28 cellular contexts compared by ENCODE assay signal in the genomic region with DNA sequence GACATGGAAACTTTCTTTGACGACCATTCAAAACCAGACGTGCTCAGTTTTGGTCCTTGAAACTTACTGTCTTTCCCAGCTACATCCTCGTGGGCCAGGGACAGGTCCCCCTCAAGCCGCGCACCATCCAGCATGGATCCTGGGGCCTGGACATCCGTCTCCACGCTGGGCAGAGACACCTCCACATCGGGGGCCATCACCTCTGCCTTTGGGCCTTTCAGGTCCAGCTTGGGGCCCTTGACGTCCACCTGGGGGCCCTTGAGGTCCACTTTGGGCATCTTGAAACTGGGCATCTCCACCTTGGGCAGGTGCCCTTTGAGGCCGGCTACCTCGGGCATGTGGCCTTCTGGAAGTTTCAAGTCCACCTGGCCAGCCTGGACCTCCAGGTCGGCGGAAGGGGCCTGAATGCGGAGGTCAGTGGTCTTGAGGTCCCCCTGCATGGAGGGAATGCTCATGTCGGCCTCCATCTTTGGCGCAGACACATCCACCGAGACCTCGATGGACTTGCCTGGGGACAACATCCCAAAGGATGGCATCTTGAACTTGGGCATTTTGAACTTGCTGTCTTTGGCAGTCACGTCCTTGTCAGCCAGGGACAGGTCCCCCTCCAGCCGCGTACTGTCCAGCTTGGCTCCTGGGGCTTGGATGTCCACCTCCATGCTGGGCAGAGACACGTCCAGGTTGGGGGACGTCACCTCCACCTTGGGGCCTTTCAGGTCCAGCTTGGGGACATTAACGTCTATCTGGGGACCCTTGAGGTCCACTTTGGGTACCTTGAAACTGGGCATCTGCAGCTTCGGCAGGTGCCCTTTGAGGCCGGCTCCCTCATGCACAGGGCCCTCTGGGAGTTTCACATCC. TPM values are rescaled to one million over a fixed set of nuclear protein-coding genes. Genes with fewer than 3 reads are reported as not detected.
"Had no signal": no experiment of that assay in that cellular context is flagged by ENCODE, and none has a peak within 500 bp of the region (broad histone marks: within the 10 kb centered on the region; RNA-seq: fewer than 3 reads in every experiment).

No MANE protein-coding gene starts in this region.

- ATAC-seq: body of pancreas; gastroesophageal sphincter; natural killer cell; sciatic nerve; stimulated activated effector memory CD8-positive, alpha-beta T cell treated with anti-CD3 and anti-CD28 coated beads, Interleukin-12 subunit alpha, Interleukin-12 subunit beta, amount 100 ng/mL, for 72 hours had no signal

- H3K36me3 ChIP-seq: neural progenitor cell had no signal

- DNase-seq: activated CD4-positive, alpha-beta memory T cell treated with anti-CD3 and anti-CD28 coated beads, Interleukin-2, amount 10 ng/mL, durations not matched to agents 7 days and 5 days; activated CD4-positive, alpha-beta T cell treated with anti-CD3 and anti-CD28 coated beads, Interleukin-2, amount 10 ng/mL, durations not matched to agents 24 days and 14 days; activated CD4-positive, CD25-positive, alpha-beta regulatory T cell treated with anti-CD3 and anti-CD28 coated beads, Interleukin-2, amount 50 U/mL, for 72 hours; anterior cingulate cortex; cerebellar nuclear complex; hippocampal formation; natural killer cell; small intestine; stimulated activated CD4-positive, alpha-beta T cell treated with anti-CD3 and anti-CD28 coated beads, Interleukin-4, amount 100 ng/mL, for 24 hours; T-helper 9 cell had no signal

- H3K4me3 ChIP-seq: body of pancreas, coronary artery, dorsolateral prefrontal cortex, gastroesophageal sphincter, lung, neural progenitor cell, SK-N-MC, vagina had no signal

- FAIRE-seq: endothelial cell of umbilical vein, small intestine had no signal

- H3K4me3 Mint-ChIP-seq: activated CD4-positive, alpha-beta memory T cell treated with anti-CD3 and anti-CD28 coated beads, Interleukin-2, amount 10 ng/mL, durations not matched to agents 7 days and 5 days; activated CD4-positive, alpha-beta T cell treated with anti-CD3 and anti-CD28 coated beads, Interleukin-2, amount 10 ng/mL, durations not matched to agents 24 days and 14 days; activated naive CD8-positive, alpha-beta T cell; natural killer cell; stimulated activated effector memory CD8-positive, alpha-beta T cell treated with anti-CD3 and anti-CD28 coated beads, Interleukin-12 subunit alpha, Interleukin-12 subunit beta, amount 100 ng/mL, for 72 hours; stimulated activated naive CD8-positive, alpha-beta T cell treated with anti-CD3 and anti-CD28 coated beads, Interleukin-15, Interleukin-2, amounts not matched to agents 100 ng/mL and 50 ng/mL, for 24 hours; T-helper 1 cell treated with Interleukin-12 subunit alpha and Interleukin-12 subunit beta and Interleukin-4 antibody, amounts not matched to agents 30 μg/mL and 1 μg/mL, for 36 hours; type B pancreatic cell had no signal

- H3K27ac Mint-ChIP-seq: activated CD4-positive, alpha-beta memory T cell treated with anti-CD3 and anti-CD28 coated beads, Interleukin-2, amount 10 ng/mL, durations not matched to agents 7 days and 5 days; activated CD4-positive, alpha-beta T cell treated with anti-CD3 and anti-CD28 coated beads, Interleukin-2, amount 10 ng/mL, durations not matched to agents 24 days and 14 days; activated naive CD8-positive, alpha-beta T cell; natural killer cell; stimulated activated effector memory CD8-positive, alpha-beta T cell treated with anti-CD3 and anti-CD28 coated beads, Interleukin-12 subunit alpha, Interleukin-12 subunit beta, amount 100 ng/mL, for 72 hours; stimulated activated naive CD8-positive, alpha-beta T cell treated with anti-CD3 and anti-CD28 coated beads, Interleukin-15, Interleukin-2, amounts not matched to agents 100 ng/mL and 50 ng/mL, for 24 hours; T-helper 1 cell treated with Interleukin-12 subunit alpha and Interleukin-12 subunit beta and Interleukin-4 antibody, amounts not matched to agents 30 μg/mL and 1 μg/mL, for 36 hours; type B pancreatic cell had no signal

- H3K4me2 ChIP-seq: neural progenitor cell had no signal

- H3K36me3 Mint-ChIP-seq: activated naive CD8-positive, alpha-beta T cell; natural killer cell; neural progenitor cell; stimulated activated effector memory CD8-positive, alpha-beta T cell treated with anti-CD3 and anti-CD28 coated beads, Interleukin-12 subunit alpha, Interleukin-12 subunit beta, amount 100 ng/mL, for 72 hours; type B pancreatic cell had no signal

- H3K9ac ChIP-seq: neural progenitor cell had no signal

- H3K27me3 Mint-ChIP-seq: activated CD4-positive, alpha-beta T cell treated with anti-CD3 and anti-CD28 coated beads, Interleukin-2, amount 10 ng/mL, durations not matched to agents 24 days and 14 days; activated naive CD8-positive, alpha-beta T cell; stimulated activated naive CD8-positive, alpha-beta T cell treated with anti-CD3 and anti-CD28 coated beads, Interleukin-15, Interleukin-2, amounts not matched to agents 100 ng/mL and 50 ng/mL, for 24 hours had no signal

- H3K4me1 Mint-ChIP-seq: activated CD4-positive, alpha-beta memory T cell treated with anti-CD3 and anti-CD28 coated beads, Interleukin-2, amount 10 ng/mL, durations not matched to agents 7 days and 5 days; activated CD4-positive, alpha-beta T cell treated with anti-CD3 and anti-CD28 coated beads, Interleukin-2, amount 10 ng/mL, durations not matched to agents 24 days and 14 days; natural killer cell; neural progenitor cell; stimulated activated effector memory CD8-positive, alpha-beta T cell treated with anti-CD3 and anti-CD28 coated beads, Interleukin-12 subunit alpha, Interleukin-12 subunit beta, amount 100 ng/mL, for 72 hours had no signal

- H3K27me3 ChIP-seq: body of pancreas, dorsolateral prefrontal cortex, gastroesophageal sphincter, vagina had no signal

- H2AFZ ChIP-seq: neural progenitor cell had no signal

- H3K27ac ChIP-seq: body of pancreas, coronary artery, dorsolateral prefrontal cortex, gastroesophageal sphincter, neural progenitor cell, SK-N-MC, vagina had no signal

- H3K9me3 ChIP-seq: body of pancreas, gastroesophageal sphincter, vagina had no signal

- H3K9me3 Mint-ChIP-seq: activated CD4-positive, alpha-beta memory T cell treated with anti-CD3 and anti-CD28 coated beads, Interleukin-2, amount 10 ng/mL, durations not matched to agents 7 days and 5 days; activated CD4-positive, alpha-beta T cell treated with anti-CD3 and anti-CD28 coated beads, Interleukin-2, amount 10 ng/mL, durations not matched to agents 24 days and 14 days; natural killer cell; stimulated activated effector memory CD8-positive, alpha-beta T cell treated with anti-CD3 and anti-CD28 coated beads, Interleukin-12 subunit alpha, Interleukin-12 subunit beta, amount 100 ng/mL, for 72 hours; stimulated activated naive CD8-positive, alpha-beta T cell treated with anti-CD3 and anti-CD28 coated beads, Interleukin-15, Interleukin-2, amounts not matched to agents 100 ng/mL and 50 ng/mL, for 24 hours; T-helper 1 cell treated with Interleukin-12 subunit alpha and Interleukin-12 subunit beta and Interleukin-4 antibody, amounts not matched to agents 30 μg/mL and 1 μg/mL, for 36 hours; type B pancreatic cell had no signal

- H3K4me1 ChIP-seq: body of pancreas, gastroesophageal sphincter, neural progenitor cell, vagina had no signal

RNA-seq across cellular contexts. Expression of gene PLD4, which starts 17.1 kb away (rescaled TPM):
- total RNA-seq: activated CD4-positive, alpha-beta memory T cell treated with anti-CD3 and anti-CD28 coated beads, Interleukin-2, amount 10 ng/mL, durations not matched to agents 7 days and 5 days; body of pancreas; fibroblast of villous mesenchyme; vagina had no signal
- polyA plus RNA-seq: fibroblast of lung, keratinocyte had no signal

RNA-seq across cellular contexts. Expression of gene AHNAK2, which starts 36.4 kb away (rescaled TPM):
- total RNA-seq: activated CD4-positive, alpha-beta memory T cell treated with anti-CD3 and anti-CD28 coated beads, Interleukin-2, amount 10 ng/mL, durations not matched to agents 7 days and 5 days had no signal
